36 cellular contexts compared by ENCODE assay signal in genomic region chrX:21811832-21812231, GRCh38. TPM values are rescaled to one million over a fixed set of nuclear protein-coding genes. Genes with fewer than 3 reads are reported as not detected.
"Had no signal": no experiment of that assay in that cellular context is flagged by ENCODE, and none has a peak within 500 bp of the region (broad histone marks: within the 10 kb centered on the region; RNA-seq: fewer than 3 reads in every experiment).

No MANE protein-coding gene starts in this region.

- H3K4me3 Mint-ChIP-seq: activated B cell treated with CpG ODN at 0.5 μM for 24 hours; activated CD8-positive, alpha-beta T cell treated with anti-CD3 and anti-CD28 coated beads for 36 hours; activated naive CD8-positive, alpha-beta T cell treated with anti-CD3 and anti-CD28 coated beads for 36 hours; activated T-cell treated with anti-CD3 and anti-CD28 coated beads, Interleukin-2, amount 50 U/mL, for 72 hours; activated T-helper 17 cell treated with anti-CD3 and anti-CD28 coated beads, Interleukin-2, amount 50 U/mL, for 72 hours had no signal

- H3K4me1 ChIP-seq: Peyer's patch had no signal

- H3K4me1 Mint-ChIP-seq: activated B cell treated with CpG ODN at 0.5 μM for 24 hours; activated naive CD8-positive, alpha-beta T cell treated with anti-CD3 and anti-CD28 coated beads for 36 hours; activated T-helper 17 cell treated with anti-CD3 and anti-CD28 coated beads, Interleukin-2, amount 50 U/mL, for 72 hours had no signal

- H3K9me3 ChIP-seq: MG63, Peyer's patch had no signal

- H3K9me3 Mint-ChIP-seq: activated B cell treated with CpG ODN at 0.5 μM for 24 hours; activated CD8-positive, alpha-beta T cell treated with anti-CD3 and anti-CD28 coated beads for 36 hours; activated T-helper 17 cell treated with anti-CD3 and anti-CD28 coated beads, Interleukin-2, amount 50 U/mL, for 72 hours had no signal

- H3K27me3 Mint-ChIP-seq: activated B cell treated with CpG ODN at 0.5 μM for 24 hours; activated CD8-positive, alpha-beta T cell treated with anti-CD3 and anti-CD28 coated beads for 36 hours; activated naive CD8-positive, alpha-beta T cell treated with anti-CD3 and anti-CD28 coated beads for 36 hours; activated T-helper 17 cell treated with anti-CD3 and anti-CD28 coated beads, Interleukin-2, amount 50 U/mL, for 72 hours had no signal

- H3K27ac ChIP-seq: cardiac muscle cell, Peyer's patch, RWPE1, VCaP had no signal

- H3K27ac Mint-ChIP-seq: activated B cell treated with CpG ODN at 0.5 μM for 24 hours; activated CD8-positive, alpha-beta T cell treated with anti-CD3 and anti-CD28 coated beads for 36 hours; activated naive CD8-positive, alpha-beta T cell treated with anti-CD3 and anti-CD28 coated beads for 36 hours; activated T-helper 17 cell treated with anti-CD3 and anti-CD28 coated beads, Interleukin-2, amount 50 U/mL, for 72 hours had no signal

- H3K27me3 ChIP-seq: cardiac muscle cell, MG63, Peyer's patch had no signal

- DNase-seq: activated B cell treated with CpG ODN at 0.5 μM for 24 hours; activated CD4-positive, alpha-beta T cell treated with anti-CD3 and anti-CD28 coated beads for 48 hours; activated CD4-positive, alpha-beta T cell treated with anti-CD3 and anti-CD28 coated beads, Interleukin-2, amount 50 U/mL, for 4 hours; activated CD4-positive, CD25-positive, alpha-beta regulatory T cell treated with anti-CD3 and anti-CD28 coated beads, Interleukin-2, amount 50 U/mL, for 72 hours; activated CD8-positive, alpha-beta T cell treated with anti-CD3 and anti-CD28 coated beads for 36 hours; activated effector memory CD4-positive, alpha-beta T cell treated with anti-CD3 and anti-CD28 coated beads, Interleukin-2, amount 50 U/mL, for 16 hours; activated naive CD4-positive, alpha-beta T cell; activated naive CD4-positive, alpha-beta T cell treated with anti-CD3 and anti-CD28 coated beads, Interleukin-2, amount 50 U/mL, for 16 hours; activated naive CD8-positive, alpha-beta T cell treated with anti-CD3 and anti-CD28 coated beads for 36 hours; activated T-cell treated with anti-CD3 and anti-CD28 coated beads, Interleukin-2, amount 50 U/mL, for 1 hour; activated T-cell treated with anti-CD3 and anti-CD28 coated beads, Interleukin-2, amount 50 U/mL, for 72 hours; amniotic stem cell; aorta; Kasumi-1; KG1; MG63; NCI-H1048; NCI-H1105 treated with DMSO at 0.1 percent for 48 hours; NCI-H1436 treated with DMSO at 0.1 percent for 48 hours; NCI-H1694 treated with DMSO at 0.1 percent for 48 hours; NCI-H2029; NCI-H345; NCI-H524 treated with DMSO at 0.1 percent for 48 hours; PC-3; Peyer's patch; Right ventricle myocardium superior; SW 1271; T-helper 1 cell; T-helper 2 cell; T-helper 9 cell had no signal

- H3K36me3 ChIP-seq: cardiac muscle cell, MG63, Peyer's patch had no signal

- ATAC-seq: activated CD8-positive, alpha-beta T cell treated with anti-CD3 and anti-CD28 coated beads for 36 hours; activated T-cell treated with anti-CD3 and anti-CD28 coated beads, Interleukin-2, amount 50 U/mL, for 72 hours; activated T-helper 17 cell treated with anti-CD3 and anti-CD28 coated beads, Interleukin-2, amount 50 U/mL, for 72 hours; PC-3 had no signal

- H3K4me3 ChIP-seq: cardiac muscle cell, MG63, Peyer's patch had no signal

RNA-seq across cellular contexts. Expression of gene SMPX, which starts 53.9 kb away (rescaled TPM):
- total RNA-seq: activated B cell treated with CpG ODN at 0.5 μM for 24 hours; activated CD8-positive, alpha-beta memory T cell treated with anti-CD3 and anti-CD28 coated beads for 36 hours; activated CD8-positive, alpha-beta T cell treated with anti-CD3 and anti-CD28 coated beads for 36 hours; activated naive CD8-positive, alpha-beta T cell treated with anti-CD3 and anti-CD28 coated beads for 36 hours; activated T-cell treated with anti-CD3 and anti-CD28 coated beads, Interleukin-2, amount 50 U/mL, for 72 hours; activated T-helper 17 cell treated with anti-CD3 and anti-CD28 coated beads, Interleukin-2, amount 50 U/mL, for 72 hours; NCI-H460; PC-3; Peyer's patch had no signal
